ENCODE assay signal across 25 cellular contexts in genomic region chr9:120405134-120405533, GRCh38.
"Had no signal": no experiment of that assay in that cellular context is flagged by ENCODE, and none has a peak within 500 bp of the region (broad histone marks: within the 10 kb centered on the region; RNA-seq: fewer than 3 reads in every experiment).

No MANE protein-coding gene starts in this region.

- H3K4me3 Mint-ChIP-seq: effector memory CD8-positive, alpha-beta T cell; immature natural killer cell; naive thymus-derived CD8-positive, alpha-beta T cell; stimulated activated naive B cell treated with anti-CD40 and anti-IgM and Interleukin-4, amounts not matched to agents 10 μg/mL and 1 μg/mL and 100 μg/mL, for 72 hours; type B pancreatic cell had no signal

- H3K27me3 ChIP-seq: esophagus squamous epithelium, heart right ventricle, neutrophil, right atrium auricular region, sigmoid colon, testis, tibial artery had no signal

- ATAC-seq: effector memory CD8-positive, alpha-beta T cell; heart right ventricle; left colon; lower lobe of right lung; naive thymus-derived CD8-positive, alpha-beta T cell; stimulated activated naive B cell treated with anti-CD40 and anti-IgM and Interleukin-4, amounts not matched to agents 10 μg/mL and 1 μg/mL and 100 μg/mL, for 72 hours had no signal

- H3K27ac ChIP-seq: heart right ventricle, left ventricle myocardium inferior, lower lobe of right lung, neutrophil, prostate gland, right atrium auricular region, sigmoid colon, testis, tibial artery had no signal

- H3K4me3 ChIP-seq: esophagus squamous epithelium, heart right ventricle, left ventricle myocardium inferior, lower lobe of right lung, prostate gland, right atrium auricular region, sigmoid colon, testis, tibial artery had no signal

- H3K4me1 Mint-ChIP-seq: immature natural killer cell had no signal

- DNase-seq: cerebellar nuclear complex; cortex of kidney; effector memory CD8-positive, alpha-beta T cell; esophagus squamous epithelium; foreskin melanocyte; glutamatergic neuron; heart right ventricle; hippocampal formation; immature natural killer cell; islet precursor cell; kidney glomerular epithelial cell; left colon; left ventricle myocardium inferior; lower lobe of right lung; naive thymus-derived CD8-positive, alpha-beta T cell; sigmoid colon; stimulated activated CD4-positive, alpha-beta T cell treated with anti-CD3 and anti-CD28 coated beads, Interleukin-4, amount 100 ng/mL, for 4 hours; stimulated activated naive B cell treated with anti-CD40 and anti-IgM and Interleukin-4, amounts not matched to agents 10 μg/mL and 1 μg/mL and 100 μg/mL, for 72 hours; substantia nigra; testis; tibial artery had no signal

- H3K27ac Mint-ChIP-seq: immature natural killer cell; stimulated activated naive B cell treated with anti-CD40 and anti-IgM and Interleukin-4, amounts not matched to agents 10 μg/mL and 1 μg/mL and 100 μg/mL, for 72 hours; type B pancreatic cell had no signal

- H3K9me3 ChIP-seq: esophagus squamous epithelium, heart right ventricle, left ventricle myocardium inferior, lower lobe of right lung, neutrophil, prostate gland, right atrium auricular region, sigmoid colon, testis, tibial artery had no signal

- H3K4me1 ChIP-seq: lower lobe of right lung, testis, tibial artery had no signal

- H3K27me3 Mint-ChIP-seq: effector memory CD8-positive, alpha-beta T cell; naive thymus-derived CD8-positive, alpha-beta T cell; stimulated activated naive B cell treated with anti-CD40 and anti-IgM and Interleukin-4, amounts not matched to agents 10 μg/mL and 1 μg/mL and 100 μg/mL, for 72 hours; type B pancreatic cell had no signal

- H3K9me3 Mint-ChIP-seq: effector memory CD8-positive, alpha-beta T cell; immature natural killer cell; naive thymus-derived CD8-positive, alpha-beta T cell; stimulated activated naive B cell treated with anti-CD40 and anti-IgM and Interleukin-4, amounts not matched to agents 10 μg/mL and 1 μg/mL and 100 μg/mL, for 72 hours; type B pancreatic cell had no signal
